8 cellular contexts compared by ENCODE assay signal in the genomic region with DNA sequence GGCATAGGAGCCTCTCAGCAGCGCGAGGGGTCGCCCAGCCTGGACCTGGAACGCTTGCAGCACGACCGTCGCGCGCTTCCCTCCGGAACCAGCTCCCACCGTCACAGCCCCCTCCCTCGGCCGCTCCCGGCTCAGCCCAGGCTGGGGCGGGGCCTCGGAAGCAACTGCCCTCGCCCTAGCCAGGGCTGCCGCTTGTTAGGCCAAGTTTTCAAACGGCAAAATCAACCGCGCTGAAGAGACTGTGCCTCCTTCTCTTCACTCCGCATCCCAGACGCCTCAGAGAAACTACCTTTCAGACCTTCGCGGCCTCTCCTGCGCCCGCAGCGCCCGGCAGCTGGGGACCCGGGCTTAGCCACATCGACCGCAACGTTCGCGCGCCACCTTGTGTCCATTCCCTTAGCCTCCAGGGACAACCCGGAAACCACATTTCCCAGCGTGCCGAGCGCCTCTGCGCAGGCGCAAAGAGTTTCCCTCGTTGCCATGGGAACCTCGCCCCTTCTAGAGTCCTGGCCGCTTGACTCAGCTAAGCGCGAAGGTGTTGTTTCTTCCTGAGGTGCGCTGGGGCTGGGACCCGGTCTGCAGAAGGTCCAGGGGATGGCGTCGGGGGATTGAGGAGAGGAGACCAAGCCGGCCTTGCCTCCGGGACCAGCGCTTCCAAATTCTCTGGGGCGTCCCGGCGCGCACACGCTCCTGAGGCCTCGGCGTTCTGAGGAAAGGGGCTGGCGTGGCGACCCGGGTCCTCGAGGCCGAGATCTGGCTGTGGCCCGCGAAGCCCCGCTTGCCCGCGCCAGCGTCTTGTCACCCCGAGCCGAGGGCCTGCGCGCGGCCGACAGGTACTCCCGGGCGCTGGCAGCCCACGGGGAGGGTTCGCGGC. TPM values are rescaled to one million over a fixed set of nuclear protein-coding genes. Genes with fewer than 3 reads are reported as not detected.
DNase-seq lines count a peak whose midpoint lies in the region; ATAC-seq and TF ChIP-seq lines count a peak whose summit lies in the region.

No MANE protein-coding gene starts in this region.

- peak overlapping the region; percentile 98 for H3K27ac Mint-ChIP-seq in activated B cell treated with CpG ODN at 0.5 μM for 24 hours

- CTCF ChIA-PET in activated B cell treated with CpG ODN at 0.5 μM for 24 hours (lab: Charles Lee): interaction anchor here (0.6 to 6.5 kb wide), 26 partner anchors 10 to 237 kb away, joined by 3 to 75 read pairs (median 4); a partner anchor contains a TSS

- H3K36me3 Mint-ChIP-seq in activated B cell treated with CpG ODN at 0.5 μM for 24 hours (ENCODE audit: low read depth): peaks cover 6% of the 10 kb centered on the region

- POLR2A ChIA-PET in activated B cell treated with CpG ODN at 0.5 μM for 24 hours (lab: Charles Lee): interaction anchor here (0.7 to 5.3 kb wide), 26 partner anchors 14 to 570 kb away, joined by 3 to 85 read pairs (median 4); a partner anchor contains a TSS

- H3K4me1 Mint-ChIP-seq in activated B cell treated with CpG ODN at 0.5 μM for 24 hours: peaks cover 21% of the 10 kb centered on the region

- H3K4me3 ChIP-seq in AG10803 (ENCODE audit: low read length): peak overlapping the region; percentile 95

- ATAC-seq in HG03175 (IDR thresholded peaks at IDR 0.05; ENCODE audit: unreplicated experiment) (peak; percentile 89), activated B cell treated with CpG ODN at 0.5 μM for 24 hours (ENCODE audit: low read depth) (peak; percentile 82)

- in situ Hi-C loops in GM18951 (cut with MboI; ENCODE audit: low sequenced_read_pairs, unreplicated experiment): loop anchor here (5.0 kb wide), 1 partner anchor 55 kb away; no protein-coding TSS in a partner anchor

- TF ChIP-seq POLR2A in GM18951 (IDR thresholded peaks at IDR 0.05; ENCODE audit: extremely low read depth, insufficient read depth, insufficient read length): peak; percentile 69

- intact Hi-C loops in activated B cell treated with CpG ODN at 0.5 μM for 24 hours (cut with micrococcal nuclease): loop anchor here (1.0 kb wide), 8 partner anchors 29 to 236 kb away; a partner anchor contains a TSS

- H3K9me3 Mint-ChIP-seq in activated B cell treated with CpG ODN at 0.5 μM for 24 hours: no peaks in the 10 kb centered on the region

- TF ChIP-seq CTCF in AG10803 (conservative IDR thresholded peaks at IDR 0.05; ENCODE audit: low read length): peak; percentile 76
- TF ChIP-seq CTCF in activated B cell treated with CpG ODN at 0.5 μM for 24 hours (IDR thresholded peaks at IDR 0.05): no peak

- H3K27me3 Mint-ChIP-seq in activated B cell treated with CpG ODN at 0.5 μM for 24 hours: no peaks in the 10 kb centered on the region

- peak overlapping the region; percentile 98 for H3K4me3 Mint-ChIP-seq in activated B cell treated with CpG ODN at 0.5 μM for 24 hours

- H3K27ac ChIP-seq in caudate nucleus (ENCODE audit: low read depth, low read length): peak overlapping the region; percentile 99

- DNase-seq in AG10803 (ENCODE audit: low read depth) (peak; percentile 84), NCI-H2227 treated with DMSO at 0.1 percent for 48 hours (lab: John Stamatoyannopoulos, UW) (peak; percentile 97), activated B cell treated with CpG ODN at 0.5 μM for 24 hours (peak; percentile 96), caudate nucleus (lab: John Stamatoyannopoulos, UW) (peak; percentile 76 to 98 (median 94)), iris pigment epithelial cell (ENCODE audit: low read depth) (peak; percentile 87)
- peak; percentile 98 for DNase-seq in stimulated activated CD4-positive, alpha-beta T cell treated with anti-CD3 and anti-CD28 coated beads, Interleukin-12 subunit alpha, Interleukin-12 subunit beta, amount 100 ng/mL, for 24 hours (ENCODE audit: low read depth in 2 of 2)

RNA-seq across cellular contexts. Expression of a gene that starts 14.3 kb away (rescaled TPM):
- total RNA-seq in activated B cell treated with CpG ODN at 0.5 μM for 24 hours: 5.1 and 7.7 TPM in 2 replicates

RNA-seq across cellular contexts. Expression of a gene that starts 28.5 kb away (rescaled TPM):
- 97.2 and 116 TPM in 2 replicates for total RNA-seq in activated B cell treated with CpG ODN at 0.5 μM for 24 hours

RNA-seq across cellular contexts. Expression of a gene that starts 35.7 kb away (rescaled TPM):
- 166 and 169 TPM in 2 replicates for total RNA-seq in activated B cell treated with CpG ODN at 0.5 μM for 24 hours

RNA-seq across cellular contexts. Expression of a gene that starts 51.3 kb away (rescaled TPM):
- 159 and 175 TPM in 2 replicates for total RNA-seq in activated B cell treated with CpG ODN at 0.5 μM for 24 hours

RNA-seq across cellular contexts. Expression of a gene that starts 55.8 kb away (rescaled TPM):
- 28.2 and 30.7 TPM in 2 replicates for total RNA-seq in activated B cell treated with CpG ODN at 0.5 μM for 24 hours

Comparison
In these comparisons a context has a peak if more than half of its experiments do, and no peak if none do; other contexts are left out.
1. Peak in every context shown above with its lines: DNase-seq, ATAC-seq, H3K4me3 ChIP-seq and H3K27ac ChIP-seq.